ENCODE assay signal across 29 cellular contexts in the genomic region with DNA sequence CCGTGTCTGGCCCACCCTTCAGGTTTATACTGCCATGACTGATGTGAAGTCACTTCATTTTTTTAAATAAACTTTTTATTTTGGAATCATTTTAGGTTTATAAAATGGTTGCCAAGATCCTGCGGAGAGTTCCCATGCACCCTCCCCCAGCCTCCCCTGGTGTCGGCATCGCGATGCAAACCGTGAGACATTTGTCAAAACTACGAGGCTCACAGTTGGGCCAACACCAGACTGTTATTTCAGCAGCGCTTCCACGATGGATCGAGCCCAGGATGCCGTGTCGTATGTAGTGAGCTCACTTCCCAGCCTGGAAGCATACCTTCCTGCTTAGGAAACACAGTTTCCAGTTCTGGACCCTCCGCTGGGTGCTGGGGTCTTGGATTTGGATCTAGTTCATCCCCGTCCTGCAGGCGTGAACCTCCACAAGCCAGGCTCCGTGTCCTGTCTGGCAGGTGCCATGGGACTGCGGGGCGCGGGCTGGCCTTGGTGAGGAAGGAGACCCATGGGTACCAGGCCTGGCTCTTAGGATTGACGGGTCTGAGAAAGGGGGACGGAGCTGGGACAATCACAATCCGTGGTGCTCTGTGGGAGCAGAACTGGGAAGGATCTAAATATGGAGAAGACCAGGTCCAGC. TPM values are rescaled to one million over a fixed set of nuclear protein-coding genes. Genes with fewer than 3 reads are reported as not detected.
"Had no signal": no experiment of that assay in that cellular context is flagged by ENCODE, and none has a peak within 500 bp of the region (broad histone marks: within the 10 kb centered on the region; RNA-seq: fewer than 3 reads in every experiment).

No MANE protein-coding gene starts in this region.

- H3K4me3 Mint-ChIP-seq: activated naive CD8-positive, alpha-beta T cell treated with anti-CD3 and anti-CD28 coated beads for 36 hours; activated T-cell treated with anti-CD3 and anti-CD28 coated beads, Interleukin-2, amount 50 U/mL, for 4 hours; effector memory CD8-positive, alpha-beta T cell; natural killer cell treated with Interleukin-12 subunit alpha and Interleukin-12 subunit beta and Interleukin-15 and Interleukin-18, amount 100 ng/mL, for 72 hours; type B pancreatic cell; WTC11 had no signal

- H3K9me3 ChIP-seq: thoracic aorta, vagina had no signal

- H3K4me2 ChIP-seq: hepatocyte had no signal

- DNase-seq: activated CD4-positive, alpha-beta T cell treated with anti-CD3 and anti-CD28 coated beads, Interleukin-2, amount 50 U/mL, for 4 hours; activated CD8-positive, alpha-beta memory T cell treated with anti-CD3 and anti-CD28 coated beads, Interleukin-2, amount 50 U/mL, for 48 hours; activated naive CD4-positive, alpha-beta T cell treated with Interleukin-2 at 50 U/mL for 16 hours; activated naive CD8-positive, alpha-beta T cell treated with anti-CD3 and anti-CD28 coated beads for 36 hours; activated T-cell treated with anti-CD3 and anti-CD28 coated beads, Interleukin-2, amount 50 U/mL, for 4 hours; central memory CD4-positive, alpha-beta T cell; dorsolateral prefrontal cortex; effector memory CD8-positive, alpha-beta T cell; foreskin melanocyte; glutamatergic neuron; left ventricle myocardium superior; mammary epithelial cell; midbrain; occipital lobe; posterior cingulate gyrus; stimulated activated CD4-positive, alpha-beta T cell treated with anti-CD3 and anti-CD28 coated beads, Interleukin-4, amount 100 ng/mL, for 24 hours; stimulated activated naive CD4-positive, alpha-beta T cell treated with Interleukin-2 at 50 U/mL for 16 hours; T-helper 9 cell had no signal

- H3K27ac ChIP-seq: hepatocyte, thoracic aorta, vagina had no signal

- H3K4me1 Mint-ChIP-seq: activated naive CD8-positive, alpha-beta T cell treated with anti-CD3 and anti-CD28 coated beads for 36 hours had no signal

- H3K79me2 ChIP-seq: hepatocyte had no signal

- H3K9me3 Mint-ChIP-seq: activated naive CD8-positive, alpha-beta T cell treated with anti-CD3 and anti-CD28 coated beads for 36 hours; activated T-cell treated with anti-CD3 and anti-CD28 coated beads, Interleukin-2, amount 50 U/mL, for 4 hours; activated T-helper 2 cell treated with anti-CD3 and anti-CD28 coated beads, Interferon-gamma antibody, Interleukin-2, Interleukin-4, amounts not matched to agents 10 μg/mL and 5 μg/mL and 100 μg/mL, durations not matched to agents 14 hours and 24 hours and 36 hours; effector memory CD8-positive, alpha-beta T cell; natural killer cell treated with Interleukin-12 subunit alpha and Interleukin-12 subunit beta and Interleukin-15 and Interleukin-18, amount 100 ng/mL, for 72 hours had no signal

- H3K27ac Mint-ChIP-seq: activated naive CD8-positive, alpha-beta T cell treated with anti-CD3 and anti-CD28 coated beads for 36 hours; activated T-helper 2 cell treated with anti-CD3 and anti-CD28 coated beads, Interferon-gamma antibody, Interleukin-2, Interleukin-4, amounts not matched to agents 10 μg/mL and 5 μg/mL and 100 μg/mL, durations not matched to agents 14 hours and 24 hours and 36 hours; effector memory CD8-positive, alpha-beta T cell; natural killer cell treated with Interleukin-12 subunit alpha and Interleukin-12 subunit beta and Interleukin-15 and Interleukin-18, amount 100 ng/mL, for 72 hours; type B pancreatic cell; WTC11 had no signal

- H3K4me1 ChIP-seq: vagina had no signal

- H3K36me3 Mint-ChIP-seq: activated naive CD8-positive, alpha-beta T cell treated with anti-CD3 and anti-CD28 coated beads for 36 hours; natural killer cell treated with Interleukin-12 subunit alpha and Interleukin-12 subunit beta and Interleukin-15 and Interleukin-18, amount 100 ng/mL, for 72 hours; type B pancreatic cell; WTC11 had no signal

- H3K27me3 ChIP-seq: hepatocyte, vagina had no signal

- ATAC-seq: activated T-cell treated with anti-CD3 and anti-CD28 coated beads, Interleukin-2, amount 50 U/mL, for 4 hours; effector memory CD8-positive, alpha-beta T cell; esophagus mucosa; left ventricle myocardium superior; natural killer cell treated with Interleukin-12 subunit alpha and Interleukin-12 subunit beta and Interleukin-15 and Interleukin-18, amount 100 ng/mL, for 72 hours; WTC11 had no signal

- H2AFZ ChIP-seq: hepatocyte had no signal

- H3K4me3 ChIP-seq: dorsolateral prefrontal cortex, hepatocyte, thoracic aorta, vagina had no signal

- H3K36me3 ChIP-seq: thoracic aorta, vagina had no signal

RNA-seq across cellular contexts. Expression of a gene that starts 2.3 kb away (rescaled TPM):
- total RNA-seq: activated CD8-positive, alpha-beta memory T cell treated with anti-CD3 and anti-CD28 coated beads for 36 hours; activated naive CD8-positive, alpha-beta T cell treated with anti-CD3 and anti-CD28 coated beads for 36 hours; activated T-cell treated with anti-CD3 and anti-CD28 coated beads, Interleukin-2, amount 50 U/mL, for 4 hours; activated T-helper 2 cell treated with anti-CD3 and anti-CD28 coated beads, Interferon-gamma antibody, Interleukin-2, Interleukin-4, amounts not matched to agents 10 μg/mL and 5 μg/mL and 100 μg/mL, durations not matched to agents 14 hours and 24 hours and 36 hours; dorsolateral prefrontal cortex; endothelial cell of umbilical vein; esophagus mucosa; mammary epithelial cell; natural killer cell treated with Interleukin-12 subunit alpha and Interleukin-12 subunit beta and Interleukin-15 and Interleukin-18, amount 100 ng/mL, for 72 hours; occipital lobe; T-helper 1 cell treated with Interleukin-12 subunit alpha and Interleukin-12 subunit beta and Interleukin-4 antibody, amounts not matched to agents 30 ng/mL and 1 ng/mL, for 36 hours; thoracic aorta; vagina had no signal
- polyA plus RNA-seq: endothelial cell of umbilical vein, mammary epithelial cell had no signal

RNA-seq across cellular contexts. Expression of a gene that starts 6.1 kb away (rescaled TPM):
- total RNA-seq: activated CD8-positive, alpha-beta memory T cell treated with anti-CD3 and anti-CD28 coated beads for 36 hours; activated naive CD8-positive, alpha-beta T cell treated with anti-CD3 and anti-CD28 coated beads for 36 hours; activated T-cell treated with anti-CD3 and anti-CD28 coated beads, Interleukin-2, amount 50 U/mL, for 4 hours; activated T-helper 2 cell treated with anti-CD3 and anti-CD28 coated beads, Interferon-gamma antibody, Interleukin-2, Interleukin-4, amounts not matched to agents 10 μg/mL and 5 μg/mL and 100 μg/mL, durations not matched to agents 14 hours and 24 hours and 36 hours; mammary epithelial cell; natural killer cell treated with Interleukin-12 subunit alpha and Interleukin-12 subunit beta and Interleukin-15 and Interleukin-18, amount 100 ng/mL, for 72 hours; T-helper 1 cell treated with Interleukin-12 subunit alpha and Interleukin-12 subunit beta and Interleukin-4 antibody, amounts not matched to agents 30 ng/mL and 1 ng/mL, for 36 hours; thoracic aorta; vagina had no signal
- polyA plus RNA-seq: hepatocyte, mammary epithelial cell had no signal

RNA-seq across cellular contexts. Expression of a gene that starts 51.0 kb away (rescaled TPM):
- polyA plus RNA-seq: mammary epithelial cell had no signal
